ENCODE assay signal across 1 cellular context in genomic region chr11:44957051-44957515, GRCh38.
TF ChIP-seq lines count a peak whose summit lies in the region.

No MANE protein-coding gene starts in this region.

TF ChIP-seq in GM23338, 12 proteins besides CTCF, POLR2A, EP300 and RAD21 (continued from another document):
- no peak for TF ChIP-seq ZNF462 (CRISPR knock-in tag; IDR thresholded peaks at IDR 0.05)
- TF ChIP-seq REST (IDR thresholded peaks at IDR 0.05; ENCODE audit: unreplicated experiment), result no peak
- no peak for TF ChIP-seq STAT1 (IDR thresholded peaks at IDR 0.05; ENCODE audit: unreplicated experiment)
- TF ChIP-seq ETS1 (IDR thresholded peaks at IDR 0.05), result no peak
